ENCODE assay signal across 17 cellular contexts in the genomic region with DNA sequence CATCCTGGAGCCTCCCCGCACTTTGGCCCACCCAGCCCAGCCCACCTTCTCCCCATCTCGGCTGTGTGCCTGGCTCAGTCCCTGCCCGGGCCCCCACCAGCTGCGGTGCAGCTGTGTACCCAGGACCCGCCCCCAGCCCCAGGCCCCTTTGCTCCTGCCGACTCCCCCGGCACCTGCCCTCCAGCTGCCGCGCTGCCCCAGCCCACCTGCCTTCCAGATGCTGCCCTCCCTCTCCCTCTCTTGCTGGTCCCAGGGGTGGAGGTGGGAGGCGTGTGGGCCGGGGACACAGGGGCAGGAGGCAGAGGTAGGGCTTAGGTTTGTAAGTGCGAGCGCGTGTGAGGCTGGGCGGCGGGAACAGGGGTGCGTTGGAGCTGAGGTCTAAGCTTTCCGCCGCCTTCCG.
DNase-seq lines count a peak whose midpoint lies in the region; ATAC-seq and TF ChIP-seq lines count a peak whose summit lies in the region.
"Had no signal": no experiment of that assay in that cellular context is flagged by ENCODE, and none has a peak within 500 bp of the region (broad histone marks: within the 10 kb centered on the region; RNA-seq: fewer than 3 reads in every experiment).

No MANE protein-coding gene starts in this region.

- no peak for ATAC-seq in HG03520 (IDR thresholded peaks at IDR 0.05; ENCODE audit: unreplicated experiment)
- no peak for ATAC-seq in HG02610 (IDR thresholded peaks at IDR 0.05; ENCODE audit: unreplicated experiment)
- ATAC-seq: stimulated activated naive CD8-positive, alpha-beta T cell treated with anti-CD3 and anti-CD28 coated beads, Interleukin-15, Interleukin-2, amounts not matched to agents 100 U/mL and 50 U/mL, for 24 hours had no signal

- H3K36me3 ChIP-seq in esophagus squamous epithelium (peaks cover 0 to 41% (median 12%) of the 10 kb centered on the region in 3 donors), rectal smooth muscle tissue (ENCODE audit: control insufficient read depth, insufficient read depth, low read length) (peaks cover 2% of the 10 kb centered on the region)

- DNase-seq in NCI-H1417 (lab: John Stamatoyannopoulos, UW) (peak in 2 of 3 experiments; percentile 70 to 81), NCI-H1417 treated with DMSO at 0.1 percent for 48 hours (lab: John Stamatoyannopoulos, UW) (no peak), NCI-H2171 treated with DMSO at 0.1 percent for 48 hours (lab: John Stamatoyannopoulos, UW) (peak; percentile 86), esophagus squamous epithelium (lab: John Stamatoyannopoulos, UW) (no peak)
- DNase-seq in stimulated activated CD4-positive, alpha-beta T cell treated with anti-CD3 and anti-CD28 coated beads, Interleukin-4, amount 100 ng/mL, for 1 hour = no peak
- DNase-seq: activated CD4-positive, alpha-beta T cell treated with anti-CD3 and anti-CD28 coated beads for 1 hour; activated naive CD8-positive, alpha-beta T cell treated with anti-CD3 and anti-CD28 coated beads, Interleukin-2, amount 10 ng/mL, durations not matched to agents 7 days and 5 days; activated T-cell treated with anti-CD3 and anti-CD28 coated beads for 4 hours; CD8-positive, alpha-beta memory T cell; GF-D8; GM23248; NCI-H2107; stimulated activated naive CD8-positive, alpha-beta T cell treated with anti-CD3 and anti-CD28 coated beads, Interleukin-15, Interleukin-2, amounts not matched to agents 100 U/mL and 50 U/mL, for 24 hours had no signal

- H3K27me3 ChIP-seq in esophagus squamous epithelium = no peaks in the 10 kb centered on the region
- H3K27me3 ChIP-seq in rectal smooth muscle tissue (ENCODE audit: control insufficient read depth, insufficient read depth, low read length) = no peaks in the 10 kb centered on the region

- TF ChIP-seq CTCF in esophagus squamous epithelium (IDR thresholded peaks at IDR 0.05) = no peak

- TF ChIP-seq POLR2A in esophagus squamous epithelium (IDR thresholded peaks at IDR 0.05) = no peak

- 85 to 96% methylated on average over 4 to 8 of the region's 20 CpGs for WGBS in esophagus squamous epithelium, 2 donors

- H3K4me1 ChIP-seq in esophagus squamous epithelium = peaks cover 2 to 96% (median 19%) of the 10 kb centered on the region in 3 donors
- H3K4me1 ChIP-seq in rectal smooth muscle tissue (ENCODE audit: control insufficient read depth, insufficient read depth, low read length) = peaks cover 67% of the 10 kb centered on the region

- intact Hi-C loops in esophagus squamous epithelium (cut with DNase I) = no loop called here

- H3K4me3 ChIP-seq in esophagus squamous epithelium = peak overlapping the region in 1 of 4 donors; percentile 19
- no peak overlapping the region for H3K4me3 ChIP-seq in rectal smooth muscle tissue (ENCODE audit: low read length)
- H3K4me3 ChIP-seq: GM23248, skin epidermis had no signal

- no peaks in the 10 kb centered on the region for H3K9me3 ChIP-seq in esophagus squamous epithelium

- H3K9ac ChIP-seq in rectal smooth muscle tissue (ENCODE audit: low read length) = no peak overlapping the region
- H3K9ac ChIP-seq: GM23248 had no signal

- H3K27ac ChIP-seq in esophagus squamous epithelium = peak overlapping the region; percentile 59 to 82 (median 74)
- peak overlapping the region; percentile 96 for H3K27ac ChIP-seq in rectal smooth muscle tissue (ENCODE audit: low read depth, low read length)
- H3K27ac ChIP-seq: GM23248 had no signal

Comparison
In these comparisons a context has a peak if more than half of its experiments do, and no peak if none do; other contexts are left out.
1. DNase-seq: peak in NCI-H1417 (2 of 3) and NCI-H2171 treated with DMSO at 0.1 percent for 48 hours (single experiment); none in NCI-H1417 treated with DMSO at 0.1 percent for 48 hours (single experiment), esophagus squamous epithelium (single experiment) and stimulated activated CD4-positive, alpha-beta T cell treated with anti-CD3 and anti-CD28 coated beads, Interleukin-4, amount 100 ng/mL, for 1 hour (single experiment).